Comparison of ENCODE assay signal across 22 cellular contexts in the genomic region with DNA sequence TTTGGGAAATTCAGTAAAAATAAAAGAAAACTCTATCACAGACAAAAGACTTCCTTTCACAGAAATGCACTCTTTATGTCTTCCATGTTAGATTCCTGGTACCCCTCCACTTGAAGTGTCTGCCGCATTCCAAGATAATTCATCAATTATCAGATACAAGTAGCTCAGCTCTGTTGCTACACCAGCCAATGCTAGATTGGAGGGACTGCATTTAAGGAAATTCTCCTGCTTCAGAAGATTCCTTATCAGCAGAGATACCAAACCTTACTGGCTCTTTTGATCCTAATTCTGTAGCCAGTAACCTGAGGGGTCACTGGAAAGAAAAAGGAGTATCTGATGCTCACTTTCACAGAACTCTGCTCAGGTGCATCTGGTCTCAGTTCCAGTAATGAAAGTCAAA.
"Had no signal": no experiment of that assay in that cellular context is flagged by ENCODE, and none has a peak within 500 bp of the region (broad histone marks: within the 10 kb centered on the region; RNA-seq: fewer than 3 reads in every experiment).

No MANE protein-coding gene starts in this region.

- H3K4me2 ChIP-seq: neural progenitor cell had no signal

- ATAC-seq: esophagus mucosa; heart left ventricle; left colon; left ventricle myocardium superior; natural killer cell treated with Interleukin-12 subunit alpha and Interleukin-12 subunit beta and Interleukin-15 and Interleukin-18, amount 100 ng/mL, for 72 hours; sciatic nerve; stimulated activated naive B cell treated with anti-CD40 and anti-IgM and Interleukin-4, amounts not matched to agents 10 μg/mL and 1 μg/mL and 100 μg/mL, for 72 hours; stimulated activated naive CD8-positive, alpha-beta T cell treated with anti-CD3 and anti-CD28 coated beads, Interleukin-15, amount 100 ng/mL, for 72 hours; upper lobe of right lung had no signal

- H3K27ac ChIP-seq: coronary artery, heart left ventricle, neural progenitor cell, testis, upper lobe of right lung, vagina had no signal

- H3K27me3 ChIP-seq: heart left ventricle, neural progenitor cell, testis, tibial nerve, upper lobe of right lung, vagina had no signal

- H3K9me3 Mint-ChIP-seq: endodermal cell; natural killer cell treated with Interleukin-12 subunit alpha and Interleukin-12 subunit beta and Interleukin-15 and Interleukin-18, amount 100 ng/mL, for 72 hours; neural progenitor cell; stimulated activated naive B cell treated with anti-CD40 and anti-IgM and Interleukin-4, amounts not matched to agents 10 μg/mL and 1 μg/mL and 100 μg/mL, for 72 hours; stimulated activated naive CD8-positive, alpha-beta T cell treated with anti-CD3 and anti-CD28 coated beads, Interleukin-15, amount 100 ng/mL, for 72 hours had no signal

- H3K4me3 Mint-ChIP-seq: endodermal cell; natural killer cell treated with Interleukin-12 subunit alpha and Interleukin-12 subunit beta and Interleukin-15 and Interleukin-18, amount 100 ng/mL, for 72 hours; neural progenitor cell; stimulated activated naive B cell treated with anti-CD40 and anti-IgM and Interleukin-4, amounts not matched to agents 10 μg/mL and 1 μg/mL and 100 μg/mL, for 72 hours; stimulated activated naive CD8-positive, alpha-beta T cell treated with anti-CD3 and anti-CD28 coated beads, Interleukin-15, amount 100 ng/mL, for 72 hours had no signal

- H3K36me3 ChIP-seq: neural progenitor cell had no signal

- H3K4me3 ChIP-seq: coronary artery, heart left ventricle, lung, neural progenitor cell, testis, tibial nerve, upper lobe of right lung, vagina had no signal

- H3K4me1 Mint-ChIP-seq: stimulated activated naive B cell treated with anti-CD40 and anti-IgM and Interleukin-4, amounts not matched to agents 10 μg/mL and 1 μg/mL and 100 μg/mL, for 72 hours; stimulated activated naive CD8-positive, alpha-beta T cell treated with anti-CD3 and anti-CD28 coated beads, Interleukin-15, amount 100 ng/mL, for 72 hours had no signal

- H3K9ac ChIP-seq: neural progenitor cell had no signal

- H2AFZ ChIP-seq: neural progenitor cell had no signal

- DNase-seq: effector CD4-positive, alpha-beta T cell; endodermal cell; heart left ventricle; hippocampal formation; left colon; left ventricle myocardium superior; nucleus accumbens; stimulated activated CD4-positive, alpha-beta T cell treated with anti-CD3 and anti-CD28 coated beads, Interleukin-2, amount 100 ng/mL, for 24 hours; stimulated activated CD4-positive, alpha-beta T cell treated with anti-CD3 and anti-CD28 coated beads, Interleukin-4, amount 100 ng/mL, for 4 hours; stimulated activated naive B cell treated with anti-CD40 and anti-IgM and Interleukin-4, amounts not matched to agents 10 μg/mL and 1 μg/mL and 100 μg/mL, for 72 hours; stimulated activated naive CD8-positive, alpha-beta T cell treated with anti-CD3 and anti-CD28 coated beads, Interleukin-15, amount 100 ng/mL, for 72 hours; testis; upper lobe of right lung had no signal

- H3K36me3 Mint-ChIP-seq: natural killer cell treated with Interleukin-12 subunit alpha and Interleukin-12 subunit beta and Interleukin-15 and Interleukin-18, amount 100 ng/mL, for 72 hours; stimulated activated naive B cell treated with anti-CD40 and anti-IgM and Interleukin-4, amounts not matched to agents 10 μg/mL and 1 μg/mL and 100 μg/mL, for 72 hours had no signal

- H3K27ac Mint-ChIP-seq: endodermal cell; natural killer cell treated with Interleukin-12 subunit alpha and Interleukin-12 subunit beta and Interleukin-15 and Interleukin-18, amount 100 ng/mL, for 72 hours; neural progenitor cell; stimulated activated naive B cell treated with anti-CD40 and anti-IgM and Interleukin-4, amounts not matched to agents 10 μg/mL and 1 μg/mL and 100 μg/mL, for 72 hours; stimulated activated naive CD8-positive, alpha-beta T cell treated with anti-CD3 and anti-CD28 coated beads, Interleukin-15, amount 100 ng/mL, for 72 hours had no signal

- FAIRE-seq: frontal cortex had no signal

- H3K9me3 ChIP-seq: heart left ventricle, testis, tibial nerve, upper lobe of right lung, vagina had no signal
